1 cellular context compared by ENCODE assay signal in the genomic region with DNA sequence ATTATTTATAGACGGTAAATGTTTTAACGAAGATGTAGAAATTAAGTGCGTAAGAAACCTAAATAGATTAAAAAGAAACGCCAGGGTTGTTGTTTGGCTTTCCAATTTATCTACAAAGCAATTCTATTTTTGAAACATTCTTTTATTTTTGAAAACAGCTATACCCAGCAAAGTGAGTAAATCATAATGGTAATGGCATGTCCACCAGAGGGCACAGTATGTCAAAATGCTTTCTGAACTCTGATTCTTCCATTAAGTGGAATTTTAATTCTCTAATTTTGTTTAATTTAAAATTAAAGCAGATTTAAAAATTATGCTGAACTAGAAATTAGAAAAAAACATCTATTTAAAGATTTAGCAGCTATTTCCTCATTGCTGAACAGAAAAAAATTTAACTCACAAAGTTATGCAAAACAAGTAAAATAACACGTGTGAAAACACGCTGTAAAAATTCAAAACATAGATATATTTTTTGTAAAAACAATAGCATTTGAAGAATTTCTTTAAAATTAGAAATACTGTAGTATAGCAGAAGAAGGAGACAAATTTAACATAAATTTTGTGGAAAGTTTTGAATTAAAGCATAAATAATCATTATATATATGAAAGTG.
A peak's percentile ranks its signal among the peaks of the same experiment; 100 is the strongest.
TF ChIP-seq lines count a peak whose summit lies in the region.

No MANE protein-coding gene starts in this region.

TF ChIP-seq in K562, 482 proteins besides CTCF, POLR2A, EP300 and RAD21 (continued from another document):
- TF ChIP-seq, protein P1, sequence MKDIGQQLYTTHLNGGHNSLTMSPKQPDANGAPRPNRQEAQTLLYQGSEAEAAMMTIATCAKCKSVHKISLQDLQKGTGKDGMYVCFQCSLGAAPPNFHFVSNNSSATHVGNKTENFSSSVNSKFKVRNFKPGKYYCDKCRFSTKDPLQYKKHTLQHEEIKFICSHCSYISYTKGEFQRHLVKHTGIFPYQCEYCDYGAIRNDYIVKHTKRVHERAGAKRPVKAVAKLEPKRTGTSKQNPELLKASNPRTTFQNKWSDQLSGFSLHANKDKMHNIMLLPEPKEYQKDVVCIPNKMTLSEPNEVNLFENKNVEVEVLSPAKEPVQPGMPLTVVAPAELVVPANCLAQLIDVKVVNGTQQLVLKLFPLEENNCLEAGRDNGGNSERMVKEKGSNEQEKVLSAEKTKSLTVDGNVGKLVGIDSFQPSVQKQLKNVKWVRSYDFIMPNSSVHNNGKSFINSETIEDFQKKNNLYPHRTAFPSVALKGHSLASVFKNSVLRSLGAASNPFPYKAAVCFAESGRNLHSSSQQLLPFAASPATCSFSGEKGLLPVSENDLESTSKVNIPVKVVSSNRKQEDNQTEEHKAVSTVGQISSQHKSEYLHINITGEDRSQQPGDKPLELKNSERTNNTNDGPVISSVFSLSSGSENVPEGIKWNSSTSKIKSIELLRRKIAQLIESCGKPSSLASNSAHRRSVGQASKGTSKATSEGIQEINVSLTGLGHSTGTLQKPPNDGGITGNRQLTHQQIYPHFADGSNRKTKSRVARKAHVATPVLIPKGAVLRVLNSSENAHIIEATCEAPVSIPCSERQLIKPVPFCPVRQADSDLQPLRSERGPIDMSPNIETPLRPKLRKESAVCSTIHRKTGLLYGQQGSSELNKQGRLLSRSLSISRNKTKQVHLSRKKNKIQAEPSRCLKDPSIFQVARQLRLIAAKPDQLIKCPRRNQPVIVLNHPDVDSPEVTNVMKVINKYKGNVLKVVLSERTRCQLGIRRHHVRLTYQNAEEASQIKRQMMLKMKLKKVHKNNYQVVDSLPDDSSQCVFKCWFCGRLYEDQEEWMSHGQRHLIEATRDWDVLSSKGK (CRISPR knock-in tag; IDR thresholded peaks at IDR 0.05): no peak
- TF ChIP-seq LEF1 (IDR thresholded peaks at IDR 0.05): no peak
- TF ChIP-seq KLF13 (tag; IDR thresholded peaks at IDR 0.05; ENCODE audit: borderline replicate concordance, low read depth): no peak
- TF ChIP-seq, protein P2, sequence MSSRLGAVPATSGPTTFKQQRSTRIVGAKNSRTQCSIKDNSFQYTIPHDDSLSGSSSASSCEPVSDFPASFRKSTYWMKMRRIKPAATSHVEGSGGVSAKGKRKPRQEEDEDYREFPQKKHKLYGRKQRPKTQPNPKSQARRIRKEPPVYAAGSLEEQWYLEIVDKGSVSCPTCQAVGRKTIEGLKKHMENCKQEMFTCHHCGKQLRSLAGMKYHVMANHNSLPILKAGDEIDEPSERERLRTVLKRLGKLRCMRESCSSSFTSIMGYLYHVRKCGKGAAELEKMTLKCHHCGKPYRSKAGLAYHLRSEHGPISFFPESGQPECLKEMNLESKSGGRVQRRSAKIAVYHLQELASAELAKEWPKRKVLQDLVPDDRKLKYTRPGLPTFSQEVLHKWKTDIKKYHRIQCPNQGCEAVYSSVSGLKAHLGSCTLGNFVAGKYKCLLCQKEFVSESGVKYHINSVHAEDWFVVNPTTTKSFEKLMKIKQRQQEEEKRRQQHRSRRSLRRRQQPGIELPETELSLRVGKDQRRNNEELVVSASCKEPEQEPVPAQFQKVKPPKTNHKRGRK (tag; IDR thresholded peaks at IDR 0.05): peak; percentile 27; the same call in 1 of the 2 replicates
TF ChIP-seq in K562: peak in this region for 2.
